23 cellular contexts compared by ENCODE assay signal in genomic region chr15:95832655-95833054, GRCh38.
DNase-seq lines count a peak whose midpoint lies in the region; ATAC-seq and TF ChIP-seq lines count a peak whose summit lies in the region.
"Had no signal": no experiment of that assay in that cellular context is flagged by ENCODE, and none has a peak within 500 bp of the region (broad histone marks: within the 10 kb centered on the region; RNA-seq: fewer than 3 reads in every experiment).

No MANE protein-coding gene starts in this region.

- H3K36me3 ChIP-seq in A673 (ENCODE audit: insufficient read depth, low read length, poor library complexity, severe bottlenecking), result no peaks in the 10 kb centered on the region
- H3K36me3 ChIP-seq: HAP-1, MG63 had no signal

- CTCF ChIA-PET in A673 (lab: Charles Lee), result no interaction called here

- DNase-seq in NCI-H1417 (lab: John Stamatoyannopoulos, UW) (peak in 2 of 3 experiments; percentile 6 to 21), NCI-H1417 treated with DMSO at 0.1 percent for 48 hours (lab: John Stamatoyannopoulos, UW) (no peak), A673 (ENCODE audit: low spot score) (peak; percentile 36), NCI-H2171 treated with DMSO at 0.1 percent for 48 hours (lab: John Stamatoyannopoulos, UW) (peak; percentile 66), left kidney (ENCODE audit: low read depth, low spot score) (peak; percentile 49), NCI-H146 treated with DMSO at 0.1 percent for 48 hours (lab: John Stamatoyannopoulos, UW; ENCODE audit: unreplicated experiment) (no peak)
- no peak for DNase-seq in activated naive CD4-positive, alpha-beta T cell treated with anti-CD3 and anti-CD28 coated beads, Interleukin-2, amount 50 U/mL, for 16 hours
- DNase-seq: 8988T, Calu3, DMS79 treated with DMSO at 0.1 percent for 48 hours, GF-D8, IMR-90, KG1, MG63, NCI-H146, NCI-H2029, NCI-H510A, NCI-H69, SIG-M5, SK-N-SH, SW 1271 had no signal

- BruUV-seq in A673 (replicated peaks; lab: Mats Ljungman, UMichigan), result no TSS peak

- intact Hi-C loops in A673 (cut with micrococcal nuclease; ENCODE audit: unreplicated experiment), result no loop called here

- TF ChIP-seq CTCF in A673 (conservative IDR thresholded peaks at IDR 0.05; ENCODE audit: low read depth, low read length), result no peak

- POLR2A ChIA-PET in A673 (lab: Charles Lee; ENCODE audit: low non-redundant PET), result no interaction called here

- H3K9me3 ChIP-seq in A673 (ENCODE audit: low read depth, low read length, poor library complexity, severe bottlenecking), result no peaks in the 10 kb centered on the region
- H3K9me3 ChIP-seq: HAP-1, MG63, SK-N-SH had no signal

- H3K27me3 ChIP-seq in A673 (replicated peaks; ENCODE audit: insufficient read depth, low read depth, low read length, poor library complexity), result no peaks in the 10 kb centered on the region
- H3K27me3 ChIP-seq: MG63 had no signal

- peaks cover 9% of the 10 kb centered on the region for H3K4me1 ChIP-seq in A673 (ENCODE audit: insufficient read depth, low read length, poor library complexity, severe bottlenecking)

- H3K27ac ChIP-seq in A673 (ENCODE audit: low read depth, low read length, poor library complexity, severe bottlenecking), result no peak overlapping the region

- H3K4me3 ChIP-seq in A673 (ENCODE audit: low read depth, low read length, poor library complexity, severe bottlenecking), result no peak overlapping the region
- H3K4me3 ChIP-seq: HAP-1, MG63 had no signal

- ATAC-seq in GM19397 (IDR thresholded peaks at IDR 0.05; ENCODE audit: unreplicated experiment), result no peak

Comparison
In these comparisons a context has a peak if more than half of its experiments do, and no peak if none do; other contexts are left out.
1. DNase-seq: peak in NCI-H1417 (2 of 3), A673 (single experiment), NCI-H2171 treated with DMSO at 0.1 percent for 48 hours (single experiment) and left kidney (single experiment); none in NCI-H1417 treated with DMSO at 0.1 percent for 48 hours (single experiment), NCI-H146 treated with DMSO at 0.1 percent for 48 hours (single experiment) and activated naive CD4-positive, alpha-beta T cell treated with anti-CD3 and anti-CD28 coated beads, Interleukin-2, amount 50 U/mL, for 16 hours (single experiment).